ENCODE assay signal across 24 cellular contexts in genomic region chr11:113814181-113814580, GRCh38. TPM values are rescaled to one million over a fixed set of nuclear protein-coding genes. Genes with fewer than 3 reads are reported as not detected.
"Had no signal": no experiment of that assay in that cellular context is flagged by ENCODE, and none has a peak within 500 bp of the region (broad histone marks: within the 10 kb centered on the region; RNA-seq: fewer than 3 reads in every experiment).

No MANE protein-coding gene starts in this region.

- H3K27me3 ChIP-seq: heart left ventricle, neutrophil, right atrium auricular region had no signal

- DNase-seq: heart left ventricle; hippocampal formation; islet precursor cell; mammary epithelial cell; mucosa of descending colon; posterior cingulate gyrus; small intestine; stimulated activated CD4-positive, alpha-beta T cell treated with anti-CD3 and anti-CD28 coated beads, Interleukin-12 subunit alpha, Interleukin-12 subunit beta, amount 100 ng/mL, for 4 hours; stimulated activated naive CD4-positive, alpha-beta T cell treated with Interleukin-2 at 50 U/mL for 16 hours; trophoblast cell had no signal

- H3K4me1 ChIP-seq: right atrium auricular region had no signal

- ATAC-seq: esophagus mucosa, heart left ventricle, left lobe of liver, mucosa of descending colon had no signal

- H3K27ac Mint-ChIP-seq: nephron had no signal

- H3K9me3 ChIP-seq: heart left ventricle, mucosa of descending colon, neutrophil, right atrium auricular region had no signal

- H3K4me3 Mint-ChIP-seq: nephron had no signal

- H3K4me1 Mint-ChIP-seq: nephron had no signal

- FAIRE-seq: frontal cortex, small intestine had no signal

- H3K9me3 Mint-ChIP-seq: nephron had no signal

- H3K27ac ChIP-seq: heart left ventricle, neutrophil, right atrium auricular region had no signal

- H3K4me3 ChIP-seq: heart left ventricle, mucosa of descending colon, right atrium auricular region had no signal

RNA-seq across cellular contexts. Expression of gene CLDN25, which starts 34.6 kb away (rescaled TPM):
- total RNA-seq: esophagus mucosa, fibroblast of lung, frontal cortex, glomerular endothelial cell, heart left ventricle, left lobe of liver, lower leg skin, mammary epithelial cell, mucosa of descending colon, myocyte, osteocyte, pulmonary artery endothelial cell, right atrium auricular region, urinary bladder had no signal
- polyA plus RNA-seq: fibroblast of lung, heart left ventricle, mammary epithelial cell, small intestine, thymus, urinary bladder had no signal
